ENCODE assay signal across 1 cellular context in the genomic region with DNA sequence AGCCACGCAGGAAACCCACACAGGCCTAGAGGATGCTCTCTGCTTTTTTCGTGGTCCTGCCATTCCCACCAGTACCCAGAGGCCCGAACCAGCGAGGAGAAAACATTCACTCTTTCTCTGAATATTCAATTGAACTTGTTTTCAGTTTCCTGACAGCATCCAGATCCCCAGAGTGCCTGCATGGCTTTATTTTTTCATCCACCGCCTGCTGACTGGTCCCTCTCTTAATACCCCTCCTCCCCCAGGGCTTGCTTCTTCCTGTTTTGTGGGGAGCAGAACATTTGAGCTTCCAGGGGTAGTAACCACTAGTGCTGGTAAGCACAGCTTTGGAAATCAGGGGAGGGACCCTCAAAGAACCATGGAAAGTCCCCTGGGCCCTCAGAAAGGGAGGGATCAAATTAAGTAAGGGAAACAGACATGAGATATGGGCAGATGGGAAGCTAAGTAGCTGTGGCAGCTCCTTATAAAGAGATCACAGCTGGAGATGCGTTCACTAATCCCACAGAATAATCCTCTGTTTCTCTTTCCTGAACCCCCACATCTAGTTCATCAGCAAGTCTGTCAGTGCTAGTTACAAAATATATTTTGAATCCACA.
TF ChIP-seq lines count a peak whose summit lies in the region.

No MANE protein-coding gene starts in this region.

TF ChIP-seq in GM23338, 12 proteins besides CTCF, POLR2A, EP300 and RAD21 (continued from another document):
- TF ChIP-seq ZNF331 (CRISPR knock-in tag; IDR thresholded peaks at IDR 0.05; ENCODE audit: low read depth) (no peak), EZH2phosphoT487 (IDR thresholded peaks at IDR 0.05; ENCODE audit: unreplicated experiment) (no peak)
